ENCODE assay signal across 8 cellular contexts in genomic region chr21:25895565-25896205, GRCh38.
DNase-seq lines count a peak whose midpoint lies in the region; ATAC-seq and TF ChIP-seq lines count a peak whose summit lies in the region.

No MANE protein-coding gene starts in this region.

- peaks cover 34% of the 10 kb centered on the region for H3K36me3 ChIP-seq in left ventricle myocardium inferior

- intact Hi-C loops in left ventricle myocardium inferior (cut with micrococcal nuclease), result loop anchor here (5.0 kb wide), 1 partner anchor 277 kb away; the partner anchor contains the start of gene APP

- TF ChIP-seq CTCF in left ventricle myocardium inferior (IDR thresholded peaks at IDR 0.05; ENCODE audit: borderline replicate concordance), result peak; percentile 69

- no peak overlapping the region for H3K4me3 ChIP-seq in left ventricle myocardium inferior

- no peak overlapping the region for H3K27ac Mint-ChIP-seq in activated T-helper 17 cell treated with anti-CD3 and anti-CD28 coated beads, Interleukin-2, amount 50 U/mL, for 72 hours

- no peaks in the 10 kb centered on the region for H3K9me3 ChIP-seq in left ventricle myocardium inferior (replicated peaks)

- H3K9me3 Mint-ChIP-seq in activated T-cell treated with anti-CD3 and anti-CD28 coated beads, Interleukin-2, amount 50 U/mL, for 4 hours, result no peaks in the 10 kb centered on the region
- no peaks in the 10 kb centered on the region for H3K9me3 Mint-ChIP-seq in activated T-helper 17 cell treated with anti-CD3 and anti-CD28 coated beads, Interleukin-2, amount 50 U/mL, for 72 hours

- H3K27me3 Mint-ChIP-seq in activated T-cell treated with anti-CD3 and anti-CD28 coated beads, Interleukin-2, amount 50 U/mL, for 4 hours (ENCODE audit: low read depth), result no peaks in the 10 kb centered on the region
- H3K27me3 Mint-ChIP-seq in activated T-helper 17 cell treated with anti-CD3 and anti-CD28 coated beads, Interleukin-2, amount 50 U/mL, for 72 hours, result no peaks in the 10 kb centered on the region

- no peak for DNase-seq in activated T-cell treated with anti-CD3 and anti-CD28 coated beads, Interleukin-2, amount 50 U/mL, for 4 hours
- DNase-seq in activated T-cell treated with anti-CD3 and anti-CD28 coated beads, Interleukin-2, amount 50 U/mL, for 1 hour, result no peak
- DNase-seq in NCI-H2029 (lab: John Stamatoyannopoulos, UW) (peak; percentile 44), left ventricle myocardium inferior (no peak), superior temporal gyrus (ENCODE audit: extremely low spot score) (peak; percentile 90), mucosa of gallbladder (ENCODE audit: low spot score) (no peak)

- H3K4me1 ChIP-seq in left ventricle myocardium inferior, result peaks cover 37% of the 10 kb centered on the region

- peak; percentile 48 to 70 for ATAC-seq in activated T-cell treated with anti-CD3 and anti-CD28 coated beads, Interleukin-2, amount 50 U/mL, for 4 hours
- ATAC-seq in HG02610 (IDR thresholded peaks at IDR 0.05; ENCODE audit: unreplicated experiment), result peak; percentile 77
- peak; percentile 59 for ATAC-seq in activated T-helper 17 cell treated with anti-CD3 and anti-CD28 coated beads, Interleukin-2, amount 50 U/mL, for 72 hours (replicated peaks)

- H3K4me1 Mint-ChIP-seq in activated T-cell treated with anti-CD3 and anti-CD28 coated beads, Interleukin-2, amount 50 U/mL, for 4 hours (ENCODE audit: low read depth), result peaks cover 10% of the 10 kb centered on the region
- no peaks in the 10 kb centered on the region for H3K4me1 Mint-ChIP-seq in activated T-helper 17 cell treated with anti-CD3 and anti-CD28 coated beads, Interleukin-2, amount 50 U/mL, for 72 hours

- H3K4me3 Mint-ChIP-seq in activated T-cell treated with anti-CD3 and anti-CD28 coated beads, Interleukin-2, amount 50 U/mL, for 4 hours, result no peak overlapping the region
- H3K4me3 Mint-ChIP-seq in activated T-helper 17 cell treated with anti-CD3 and anti-CD28 coated beads, Interleukin-2, amount 50 U/mL, for 72 hours, result no peak overlapping the region

- H3K27ac ChIP-seq in left ventricle myocardium inferior (replicated peaks), result peak overlapping the region; percentile 25

- no peaks in the 10 kb centered on the region for H3K27me3 ChIP-seq in left ventricle myocardium inferior (ENCODE audit: low read depth)

- H3K36me3 Mint-ChIP-seq in activated T-cell treated with anti-CD3 and anti-CD28 coated beads, Interleukin-2, amount 50 U/mL, for 4 hours (ENCODE audit: insufficient read depth), result peaks cover 17% of the 10 kb centered on the region
- peaks cover 18% of the 10 kb centered on the region for H3K36me3 Mint-ChIP-seq in activated T-helper 17 cell treated with anti-CD3 and anti-CD28 coated beads, Interleukin-2, amount 50 U/mL, for 72 hours (ENCODE audit: low read depth)

Comparison
In these comparisons a context has a peak if more than half of its experiments do, and no peak if none do; other contexts are left out.
1. DNase-seq: peak in NCI-H2029 (single experiment) and superior temporal gyrus (single experiment); none in activated T-cell treated with anti-CD3 and anti-CD28 coated beads, Interleukin-2, amount 50 U/mL, for 4 hours (single experiment), activated T-cell treated with anti-CD3 and anti-CD28 coated beads, Interleukin-2, amount 50 U/mL, for 1 hour (single experiment), left ventricle myocardium inferior (single experiment) and mucosa of gallbladder (single experiment).
2. Peak in every context shown above with its lines, with median percentiles within 50 percentile points of each other: ATAC-seq.